ENCODE assay signal across 35 cellular contexts in the genomic region with DNA sequence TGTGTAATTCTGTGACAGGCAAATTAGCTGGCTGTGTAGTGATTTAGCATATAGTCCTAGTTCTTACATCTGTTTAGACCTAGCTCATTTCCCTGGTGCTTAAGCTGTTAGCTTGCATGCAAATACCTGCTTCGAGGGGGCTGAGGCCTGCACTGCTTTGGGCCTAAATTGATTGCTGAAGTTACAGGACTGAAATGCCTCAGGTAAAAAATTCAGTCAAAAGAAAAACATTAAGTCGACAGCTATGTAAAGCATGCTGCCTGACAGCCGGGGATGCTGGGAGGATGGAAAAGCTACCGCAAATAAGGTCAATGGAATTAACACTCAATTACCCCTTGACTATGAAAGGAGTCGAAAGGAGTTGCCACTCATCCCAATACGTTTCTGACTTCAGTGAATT.
A peak's percentile ranks its signal among the peaks of the same experiment; 100 is the strongest.
DNase-seq lines count a peak whose midpoint lies in the region; ATAC-seq and TF ChIP-seq lines count a peak whose summit lies in the region.
"Had no signal": no experiment of that assay in that cellular context is flagged by ENCODE, and none has a peak within 500 bp of the region (broad histone marks: within the 10 kb centered on the region; RNA-seq: fewer than 3 reads in every experiment).

No MANE protein-coding gene starts in this region.

- no peak for DNase-seq in RWPE2 (ENCODE audit: low spot score)
- peak; percentile 31 for DNase-seq in iris pigment epithelial cell (ENCODE audit: low read depth)
- no peak for DNase-seq in osteoblast (ENCODE audit: insufficient read length, low spot score, missing footprints)
- no peak for DNase-seq in stomach
- no peak for DNase-seq in stimulated activated CD4-positive, alpha-beta T cell treated with anti-CD3 and anti-CD28 coated beads, Interleukin-2, amount 100 ng/mL, for 24 hours
- DNase-seq in nucleus accumbens (lab: John Stamatoyannopoulos, UW), result no peak
- DNase-seq: activated CD4-positive, CD25-positive, alpha-beta regulatory T cell; activated CD8-positive, alpha-beta memory T cell treated with anti-CD3 and anti-CD28 coated beads, Interleukin-2, amount 10 ng/mL, durations not matched to agents 7 days and 5 days; activated gamma-delta T cell treated with Interleukin-2 at 50 U/mL for 16 hours; activated naive CD8-positive, alpha-beta T cell treated with anti-CD3 and anti-CD28 coated beads, Interleukin-2, amount 10 ng/mL, durations not matched to agents 7 days and 5 days; activated T-cell treated with anti-CD3 and anti-CD28 coated beads, Interleukin-2, amount 50 U/mL, for 48 hours; AML-193; aorta; Calu3; CD4-positive, CD25-positive, alpha-beta regulatory T cell; DMS79; effector memory CD8-positive, alpha-beta T cell; GF-D8; natural killer cell; NCI-H1105; NCI-H1930; NCI-H2171 treated with DMSO at 0.1 percent for 48 hours; NCI-H524; pancreas; RPMI8226; spleen; stimulated activated CD8-positive, alpha-beta memory T cell treated with anti-CD3 and anti-CD28 coated beads, Interleukin-4, amount 100 ng/mL, for 48 hours; stimulated activated naive CD8-positive, alpha-beta T cell treated with anti-CD3 and anti-CD28 coated beads, Interleukin-15, amount 100 ng/mL, for 72 hours; T-helper 1 cell; thyroid gland had no signal

- POLR2A ChIA-PET in HEK293 (lab: Yijun Ruan, JAX), result no interaction called here

- H3K4me1 ChIP-seq in HEK293 (ENCODE audit: control insufficient read depth, insufficient read depth, low read length) (peaks cover 3% of the 10 kb centered on the region; the same call in 1 of the 2 replicates), RWPE2 (ENCODE audit: insufficient read depth, poor library complexity, severe bottlenecking) (peaks cover 45% of the 10 kb centered on the region), osteoblast (ENCODE audit: insufficient read depth, low read length) (peaks cover 32% of the 10 kb centered on the region), stomach (peaks cover 0 to 7% (median 3%) of the 10 kb centered on the region in 4 donors)
- H3K4me1 ChIP-seq: pancreas, spleen had no signal

- H3K27ac ChIP-seq in HEK293 (ENCODE audit: extremely low read depth, low read depth, low read length) (no peak overlapping the region), RWPE2 (ENCODE audit: poor library complexity, severe bottlenecking) (peak overlapping the region; percentile 91), osteoblast (ENCODE audit: low read depth, low read length) (peak overlapping the region; percentile 70), stomach (no peak overlapping the region)
- H3K27ac ChIP-seq: A549, pancreas, right atrium auricular region, spleen, thyroid gland had no signal

- no peaks in the 10 kb centered on the region for H3K79me2 ChIP-seq in osteoblast (ENCODE audit: insufficient read depth, low read length)

- H3K27me3 ChIP-seq in RWPE2 (ENCODE audit: insufficient read depth, poor library complexity, severe bottlenecking) (no peaks in the 10 kb centered on the region), osteoblast (ENCODE audit: insufficient read depth, low read length) (no peaks in the 10 kb centered on the region), stomach (no peaks in the 10 kb centered on the region)
- H3K27me3 ChIP-seq: pancreas, right atrium auricular region, spleen, thyroid gland had no signal

- H4K20me1 ChIP-seq in osteoblast (ENCODE audit: insufficient read depth, low read length), result no peaks in the 10 kb centered on the region

- intact Hi-C loops in stomach (cut with DNase I; ENCODE audit: low total_unique reads), result no loop called here

- WGBS in stomach, 5 donors, result 68 to 84% (median 77%) methylated on average over 6 of the region's 6 CpGs

- H3K36me3 ChIP-seq in HEK293 (ENCODE audit: control insufficient read depth in 2 of 2, insufficient read depth in 1 of 2, low read length in 2 of 2) (no peaks in the 10 kb centered on the region), RWPE2 (ENCODE audit: low read depth) (no peaks in the 10 kb centered on the region), osteoblast (ENCODE audit: insufficient read depth, low read length) (no peaks in the 10 kb centered on the region), stomach (no peaks in the 10 kb centered on the region)
- H3K36me3 ChIP-seq: pancreas, right atrium auricular region, spleen, thyroid gland had no signal

- no peak for TF ChIP-seq EP300 in stomach (IDR thresholded peaks at IDR 0.05)

- H3K4me2 ChIP-seq in osteoblast (ENCODE audit: insufficient read depth, low read length), result no peak overlapping the region
- H3K4me2 ChIP-seq: A549 had no signal

- no peak for ATAC-seq in RWPE2 (ENCODE audit: low read depth)
- ATAC-seq in GM21576 (IDR thresholded peaks at IDR 0.05; ENCODE audit: unreplicated experiment), result no peak
- ATAC-seq: A549; activated CD8-positive, alpha-beta memory T cell treated with anti-CD3 and anti-CD28 coated beads, Interleukin-2, amount 10 ng/mL, durations not matched to agents 7 days and 5 days; effector memory CD8-positive, alpha-beta T cell; K562; natural killer cell; pancreas; stimulated activated naive CD8-positive, alpha-beta T cell treated with anti-CD3 and anti-CD28 coated beads, Interleukin-15, amount 100 ng/mL, for 72 hours had no signal

- CTCF ChIA-PET in HEK293 (lab: Yijun Ruan, JAX), result no interaction called here

- no peak overlapping the region for H3K4me3 ChIP-seq in HEK293 (ENCODE audit: low read depth, low read length)
- H3K4me3 ChIP-seq in RWPE2 (ENCODE audit: severe bottlenecking), result no peak overlapping the region
- no peak overlapping the region for H3K4me3 ChIP-seq in osteoblast (ENCODE audit: insufficient read depth, low read length)
- no peak overlapping the region for H3K4me3 ChIP-seq in stomach
- H3K4me3 ChIP-seq: A549, K562, pancreas, right atrium auricular region, spleen, thyroid gland had no signal

- TF ChIP-seq CTCF in HEK293 (tag by site-specific recombination; IDR thresholded peaks at IDR 0.05), result no peak
- TF ChIP-seq CTCF in RWPE2 (IDR thresholded peaks at IDR 0.05; ENCODE audit: poor library complexity, severe bottlenecking), result no peak
- no peak for TF ChIP-seq CTCF in osteoblast (IDR thresholded peaks at IDR 0.05; ENCODE audit: extremely low read depth, low read depth, low read length)
- no peak for TF ChIP-seq CTCF in stomach (IDR thresholded peaks at IDR 0.05)

- TF ChIP-seq POLR2A in stomach (IDR thresholded peaks at IDR 0.05), result no peak

- H3K9me3 ChIP-seq in HEK293 (ENCODE audit: control insufficient read depth, insufficient read depth, low read depth, low read length) (no peaks in the 10 kb centered on the region), RWPE2 (ENCODE audit: severe bottlenecking) (no peaks in the 10 kb centered on the region), osteoblast (ENCODE audit: low read depth, low read length) (no peaks in the 10 kb centered on the region), stomach (no peaks in the 10 kb centered on the region)
- H3K9me3 ChIP-seq: A549, pancreas, right atrium auricular region, thyroid gland had no signal

- no peak overlapping the region for H2AFZ ChIP-seq in osteoblast (ENCODE audit: low read length)

TF ChIP-seq in HEK293, 187 proteins besides CTCF, POLR2A, EP300 and RAD21:
- peak; percentile 32; the same call in 1 of the 2 replicates for TF ChIP-seq WT1 (tag by site-specific recombination; IDR thresholded peaks at IDR 0.05)
- TF ChIP-seq ZNF510 (tag by site-specific recombination; IDR thresholded peaks at IDR 0.05; ENCODE audit: insufficient replicate concordance), result no peak
TF ChIP-seq in HEK293: peak in this region for 1.

Comparison
In these comparisons a context has a peak if more than half of its experiments do, and no peak if none do; other contexts are left out.
1. H3K27ac ChIP-seq: peak in RWPE2 (single experiment) and osteoblast (single experiment); none in HEK293 (single experiment) and stomach (0 of 5).